1 cellular context compared by ENCODE assay signal in genomic region chr1:50968021-50968883, GRCh38.
TF ChIP-seq lines count a peak whose summit lies in the region.

No MANE protein-coding gene starts in this region.

TF ChIP-seq in Ishikawa, 13 proteins besides CTCF, POLR2A, EP300 and RAD21 (continued from another document):
- TF ChIP-seq USF1 (IDR thresholded peaks at IDR 0.05), result peak; percentile 13; the same call in 1 of the 2 replicates
- TF ChIP-seq NFIC (IDR thresholded peaks at IDR 0.05), result peak; percentile 19; the same call in 1 of the 2 replicates
- no peak for TF ChIP-seq TCF12 (IDR thresholded peaks at IDR 0.05; ENCODE audit: low read depth)
- peak; percentile 37; the same call in 1 of the 2 replicates for TF ChIP-seq EGR1 (IDR thresholded peaks at IDR 0.05)
